ENCODE assay signal across 1 cellular context in genomic region chr19:7864719-7865074, GRCh38.
TF ChIP-seq lines count a peak whose summit lies in the region.

No MANE protein-coding gene starts in this region.

TF ChIP-seq in GM23338, 12 proteins besides CTCF, POLR2A, EP300 and RAD21:
- TF ChIP-seq ETS1 (IDR thresholded peaks at IDR 0.05) (no peak), NANOG (IDR thresholded peaks at IDR 0.05; ENCODE audit: borderline replicate concordance) (no peak), ZNF462 (CRISPR knock-in tag; IDR thresholded peaks at IDR 0.05) (no peak), ZNF331 (CRISPR knock-in tag; IDR thresholded peaks at IDR 0.05; ENCODE audit: low read depth) (no peak), CREB1 (CRISPR knock-in tag; IDR thresholded peaks at IDR 0.05; ENCODE audit: low read depth) (no peak), JUNB (IDR thresholded peaks at IDR 0.05; ENCODE audit: unreplicated experiment) (no peak), EZH2 (IDR thresholded peaks at IDR 0.05; ENCODE audit: low read depth, unreplicated experiment) (no peak), REST (IDR thresholded peaks at IDR 0.05; ENCODE audit: unreplicated experiment) (no peak), STAT1 (IDR thresholded peaks at IDR 0.05; ENCODE audit: unreplicated experiment) (no peak), EZH2phosphoT487 (IDR thresholded peaks at IDR 0.05; ENCODE audit: unreplicated experiment) (no peak), POLR2AphosphoS5 (IDR thresholded peaks at IDR 0.05; ENCODE audit: low read depth) (no peak), ZNF114 (CRISPR knock-in tag; IDR thresholded peaks at IDR 0.05) (no peak)
TF ChIP-seq in GM23338: peak in this region for 0.
